In genomic region chr2:33246432-33246831, GRCh38 we compare ENCODE assay signal across 27 cellular contexts.
DNase-seq lines count a peak whose midpoint lies in the region; ATAC-seq, FAIRE-seq and TF ChIP-seq lines count a peak whose summit lies in the region.
"Had no signal": no experiment of that assay in that cellular context is flagged by ENCODE, and none has a peak within 500 bp of the region (broad histone marks: within the 10 kb centered on the region; RNA-seq: fewer than 3 reads in every experiment).

No MANE protein-coding gene starts in this region.

- no peak for TF ChIP-seq POLR2A in heart left ventricle (IDR thresholded peaks at IDR 0.05)

- H3K79me1 ChIP-seq in mesendoderm (ENCODE audit: low read length): no peaks in the 10 kb centered on the region

- no peak overlapping the region for H4K5ac ChIP-seq in mesendoderm (ENCODE audit: low read length)

- no peak overlapping the region for H2BK120ac ChIP-seq in mesendoderm (ENCODE audit: low read depth, low read length)

- H4K8ac ChIP-seq in mesendoderm (ENCODE audit: low read depth, low read length): no peak overlapping the region

- 72 to 89% (median 82%) methylated on average over 4 of the region's 4 CpGs for WGBS in heart left ventricle, 4 donors
- WGBS in mesendoderm (ENCODE audit: extremely low coverage, insufficient coverage, low lambda C conversion rate): no CpG with 5 or more reads among the region's 4 CpGs

- intact Hi-C loops in Right ventricle myocardium inferior (cut with DNase I) (no loop called here), heart left ventricle (cut with DNase I) (no loop called here), posterior cingulate gyrus (cut with DNase I) (no loop called here)

- no peak overlapping the region for H3K23ac ChIP-seq in mesendoderm (ENCODE audit: low read length)

- H2BK15ac ChIP-seq in mesendoderm (replicated peaks; ENCODE audit: low read depth): no peak overlapping the region

- H3K4me1 ChIP-seq in right atrium auricular region (peaks cover 0 to 9% of the 10 kb centered on the region in 2 donors), heart left ventricle (peaks cover 0 to 22% (median under 1%) of the 10 kb centered on the region in 12 donors), mesendoderm (ENCODE audit: control insufficient read depth, low read depth, low read length) (no peaks in the 10 kb centered on the region)
- H3K4me1 ChIP-seq: esophagus squamous epithelium had no signal

- H3K9me3 ChIP-seq in right atrium auricular region: no peaks in the 10 kb centered on the region
- no peaks in the 10 kb centered on the region for H3K9me3 ChIP-seq in heart left ventricle
- H3K9me3 ChIP-seq: esophagus squamous epithelium had no signal

- H3K56ac ChIP-seq in mesendoderm (ENCODE audit: low read length): no peak overlapping the region

- DNase-seq in Right ventricle myocardium inferior (ENCODE audit: missing footprints) (no peak), right atrium auricular region (ENCODE audit: low spot score) (no peak), heart left ventricle (no peak), mesendoderm (peak; percentile 10), HTR-8/SVneo (ENCODE audit: insufficient read length, low spot score) (no peak), HUDEP-2 (lab: John Stamatoyannopoulos, UW; ENCODE audit: unreplicated experiment in 76 of 76) (no peak), posterior cingulate gyrus (no peak)
- no peak for DNase-seq in stimulated activated naive CD8-positive, alpha-beta T cell treated with anti-CD3 and anti-CD28 coated beads, Interleukin-15, amount 100 ng/mL, for 72 hours
- DNase-seq: 8988T; activated CD4-positive, alpha-beta memory T cell treated with anti-CD3 and anti-CD28 coated beads, Interleukin-2, amount 10 ng/mL, durations not matched to agents 7 days and 5 days; activated CD4-positive, CD25-positive, alpha-beta regulatory T cell treated with anti-CD3 and anti-CD28 coated beads, Interleukin-2, amount 50 U/mL, for 72 hours; activated CD8-positive, alpha-beta memory T cell treated with anti-CD3 and anti-CD28 coated beads, Interleukin-2, amount 50 U/mL, for 48 hours; activated naive CD4-positive, alpha-beta T cell treated with anti-CD3 and anti-CD28 coated beads, Interleukin-2, amount 50 U/mL, for 16 hours; caudate nucleus; endodermal cell; esophagus squamous epithelium; immature natural killer cell; natural killer cell; NCI-H2081; NCI-H226; NCI-H748 treated with DMSO at 0.1 percent for 48 hours; retina; stimulated activated CD4-positive, alpha-beta T cell treated with anti-CD3 and anti-CD28 coated beads, Interleukin-12 subunit alpha, Interleukin-12 subunit beta, amount 100 ng/mL, for 4 hours; stimulated activated CD4-positive, alpha-beta T cell treated with anti-CD3 and anti-CD28 coated beads, Interleukin-4, amount 100 ng/mL, for 1 hour had no signal

- H3K4me3 ChIP-seq in right atrium auricular region (no peak overlapping the region), heart left ventricle (no peak overlapping the region), mesendoderm (ENCODE audit: low read length) (no peak overlapping the region)
- H3K4me3 ChIP-seq: esophagus squamous epithelium had no signal

- H3K4ac ChIP-seq in mesendoderm (ENCODE audit: low read depth, low read length): no peak overlapping the region

- no peak overlapping the region for H3K9ac ChIP-seq in mesendoderm (ENCODE audit: low read length)

- H3K9me3 Mint-ChIP-seq in stimulated activated naive CD8-positive, alpha-beta T cell treated with anti-CD3 and anti-CD28 coated beads, Interleukin-15, amount 100 ng/mL, for 72 hours: no peaks in the 10 kb centered on the region
- H3K9me3 Mint-ChIP-seq: activated CD4-positive, alpha-beta memory T cell treated with anti-CD3 and anti-CD28 coated beads, Interleukin-2, amount 10 ng/mL, durations not matched to agents 7 days and 5 days; activated T-helper 17 cell treated with anti-CD3 and anti-CD28 coated beads, Interleukin-2, amount 50 U/mL, for 72 hours; dendritic cell treated with granulocyte-macrophage colony-stimulating factor and Interleukin-4, amounts not matched to agents 40 ng/mL and 50 ng/mL, for 4 days; endodermal cell; immature natural killer cell; natural killer cell had no signal

- H3K27ac Mint-ChIP-seq in stimulated activated naive CD8-positive, alpha-beta T cell treated with anti-CD3 and anti-CD28 coated beads, Interleukin-15, amount 100 ng/mL, for 72 hours: no peak overlapping the region
- H3K27ac Mint-ChIP-seq: activated CD4-positive, alpha-beta memory T cell treated with anti-CD3 and anti-CD28 coated beads, Interleukin-2, amount 10 ng/mL, durations not matched to agents 7 days and 5 days; activated T-helper 17 cell treated with anti-CD3 and anti-CD28 coated beads, Interleukin-2, amount 50 U/mL, for 72 hours; dendritic cell treated with granulocyte-macrophage colony-stimulating factor and Interleukin-4, amounts not matched to agents 40 ng/mL and 50 ng/mL, for 4 days; endodermal cell; immature natural killer cell; natural killer cell had no signal

- H3K27me3 ChIP-seq in right atrium auricular region (no peaks in the 10 kb centered on the region), heart left ventricle (no peaks in the 10 kb centered on the region), mesendoderm (ENCODE audit: insufficient read depth, low read length, poor library complexity) (no peaks in the 10 kb centered on the region)
- H3K27me3 ChIP-seq: esophagus squamous epithelium had no signal

- no peak overlapping the region for H2AK5ac ChIP-seq in mesendoderm (ENCODE audit: low read length)

- no peak overlapping the region for H3K4me3 Mint-ChIP-seq in stimulated activated naive CD8-positive, alpha-beta T cell treated with anti-CD3 and anti-CD28 coated beads, Interleukin-15, amount 100 ng/mL, for 72 hours
- H3K4me3 Mint-ChIP-seq: activated CD4-positive, alpha-beta memory T cell treated with anti-CD3 and anti-CD28 coated beads, Interleukin-2, amount 10 ng/mL, durations not matched to agents 7 days and 5 days; activated T-helper 17 cell treated with anti-CD3 and anti-CD28 coated beads, Interleukin-2, amount 50 U/mL, for 72 hours; dendritic cell treated with granulocyte-macrophage colony-stimulating factor and Interleukin-4, amounts not matched to agents 40 ng/mL and 50 ng/mL, for 4 days; endodermal cell; immature natural killer cell; natural killer cell had no signal

- no peaks in the 10 kb centered on the region for H3K79me2 ChIP-seq in mesendoderm (ENCODE audit: control insufficient read depth, insufficient read depth, low read length)

- peaks cover 11% of the 10 kb centered on the region for H3K36me3 ChIP-seq in right atrium auricular region
- peaks cover 0 to 16% (median 5%) of the 10 kb centered on the region in 9 donors for H3K36me3 ChIP-seq in heart left ventricle
- no peaks in the 10 kb centered on the region for H3K36me3 ChIP-seq in mesendoderm (ENCODE audit: control insufficient read depth, insufficient read depth, low read length)

- no peaks in the 10 kb centered on the region for H3K27me3 Mint-ChIP-seq in stimulated activated naive CD8-positive, alpha-beta T cell treated with anti-CD3 and anti-CD28 coated beads, Interleukin-15, amount 100 ng/mL, for 72 hours
- H3K27me3 Mint-ChIP-seq: activated T-helper 17 cell treated with anti-CD3 and anti-CD28 coated beads, Interleukin-2, amount 50 U/mL, for 72 hours; dendritic cell treated with granulocyte-macrophage colony-stimulating factor and Interleukin-4, amounts not matched to agents 40 ng/mL and 50 ng/mL, for 4 days had no signal

- no peak for TF ChIP-seq CTCF in right atrium auricular region (IDR thresholded peaks at IDR 0.05)
- TF ChIP-seq CTCF in heart left ventricle (IDR thresholded peaks at IDR 0.05): no peak

- no peaks in the 10 kb centered on the region for H3K4me1 Mint-ChIP-seq in stimulated activated naive CD8-positive, alpha-beta T cell treated with anti-CD3 and anti-CD28 coated beads, Interleukin-15, amount 100 ng/mL, for 72 hours
- H3K4me1 Mint-ChIP-seq: activated CD4-positive, alpha-beta memory T cell treated with anti-CD3 and anti-CD28 coated beads, Interleukin-2, amount 10 ng/mL, durations not matched to agents 7 days and 5 days; activated T-helper 17 cell treated with anti-CD3 and anti-CD28 coated beads, Interleukin-2, amount 50 U/mL, for 72 hours; immature natural killer cell; natural killer cell had no signal

- no peak overlapping the region for H3K4me2 ChIP-seq in mesendoderm (ENCODE audit: low read length)

- no peak overlapping the region for H2BK5ac ChIP-seq in mesendoderm (ENCODE audit: low read length)

- ATAC-seq in Right ventricle myocardium inferior (peak; percentile 73), heart left ventricle (peak in 3 of 4 donors; percentile 33 to 51 (median 43))
- ATAC-seq in stimulated activated naive CD8-positive, alpha-beta T cell treated with anti-CD3 and anti-CD28 coated beads, Interleukin-15, amount 100 ng/mL, for 72 hours: no peak
- ATAC-seq: activated T-helper 17 cell treated with anti-CD3 and anti-CD28 coated beads, Interleukin-2, amount 50 U/mL, for 72 hours; natural killer cell had no signal

- H3K27ac ChIP-seq in right atrium auricular region (peak overlapping the region in 1 of 2 donors; percentile 1), heart left ventricle (no peak overlapping the region), mesendoderm (ENCODE audit: low read depth, low read length) (no peak overlapping the region)
- H3K27ac ChIP-seq: esophagus squamous epithelium had no signal

- no peak for FAIRE-seq in HTR-8/SVneo (lab: Jason Lieb, UNC)
- FAIRE-seq: H54 had no signal

- no peak overlapping the region for H3K18ac ChIP-seq in mesendoderm (ENCODE audit: low read length)
